9 cellular contexts compared by ENCODE assay signal in genomic region chr18:105161-106053, GRCh38. TPM values are rescaled to one million over a fixed set of nuclear protein-coding genes. Genes with fewer than 3 reads are reported as not detected.
"Had no signal": no experiment of that assay in that cellular context is flagged by ENCODE, and none has a peak within 500 bp of the region (broad histone marks: within the 10 kb centered on the region; RNA-seq: fewer than 3 reads in every experiment).

No MANE protein-coding gene starts in this region.

RNA-seq across cellular contexts. Expression of gene TUBB8B, which starts 56.0 kb away (rescaled TPM):
- total RNA-seq: chondrocyte, frontal cortex, heart right ventricle, kidney, left ventricle myocardium superior, renal cortical epithelial cell, stomach, thoracic aorta, urinary bladder had no signal
